Comparison of ENCODE assay signal across 1 cellular context in the genomic region with DNA sequence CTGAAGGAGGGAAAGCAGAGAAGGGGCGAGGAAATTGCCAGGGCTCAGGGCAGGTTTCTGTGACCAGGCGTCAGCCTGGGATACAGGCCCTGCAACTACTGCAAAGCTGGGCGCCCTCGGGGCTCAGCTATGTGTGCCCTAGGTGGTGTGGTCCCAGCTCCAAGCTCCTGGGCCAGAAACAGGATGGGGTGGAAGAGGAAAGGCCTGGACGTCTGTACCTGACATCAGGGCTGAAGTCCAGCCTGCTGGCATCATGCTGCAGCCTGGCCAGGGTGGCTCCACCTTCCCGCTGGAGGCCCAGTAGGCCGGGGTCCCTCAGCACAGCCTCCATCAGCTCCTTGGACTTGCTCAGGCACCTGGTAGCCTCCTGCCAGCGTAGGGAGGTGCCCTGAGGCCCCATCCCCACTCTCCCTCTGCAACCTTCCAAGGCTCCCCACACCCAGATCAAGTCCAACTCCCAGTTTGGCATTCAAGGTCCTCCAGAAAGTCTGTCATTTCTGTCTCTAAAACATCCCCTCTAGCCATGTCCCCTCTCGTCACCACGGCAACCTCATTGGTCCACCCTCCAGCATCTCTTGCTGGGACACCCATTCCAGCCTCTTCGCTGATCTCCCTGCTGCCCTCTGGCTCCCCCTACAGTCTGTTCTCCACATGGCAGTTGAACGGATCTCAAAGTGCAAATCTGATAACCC.
TF ChIP-seq lines count a peak whose summit lies in the region.

No MANE protein-coding gene starts in this region.

TF ChIP-seq in HepG2, 621 proteins besides CTCF, POLR2A, EP300 and RAD21 (continued from another document):
- TF ChIP-seq, protein P1, sequence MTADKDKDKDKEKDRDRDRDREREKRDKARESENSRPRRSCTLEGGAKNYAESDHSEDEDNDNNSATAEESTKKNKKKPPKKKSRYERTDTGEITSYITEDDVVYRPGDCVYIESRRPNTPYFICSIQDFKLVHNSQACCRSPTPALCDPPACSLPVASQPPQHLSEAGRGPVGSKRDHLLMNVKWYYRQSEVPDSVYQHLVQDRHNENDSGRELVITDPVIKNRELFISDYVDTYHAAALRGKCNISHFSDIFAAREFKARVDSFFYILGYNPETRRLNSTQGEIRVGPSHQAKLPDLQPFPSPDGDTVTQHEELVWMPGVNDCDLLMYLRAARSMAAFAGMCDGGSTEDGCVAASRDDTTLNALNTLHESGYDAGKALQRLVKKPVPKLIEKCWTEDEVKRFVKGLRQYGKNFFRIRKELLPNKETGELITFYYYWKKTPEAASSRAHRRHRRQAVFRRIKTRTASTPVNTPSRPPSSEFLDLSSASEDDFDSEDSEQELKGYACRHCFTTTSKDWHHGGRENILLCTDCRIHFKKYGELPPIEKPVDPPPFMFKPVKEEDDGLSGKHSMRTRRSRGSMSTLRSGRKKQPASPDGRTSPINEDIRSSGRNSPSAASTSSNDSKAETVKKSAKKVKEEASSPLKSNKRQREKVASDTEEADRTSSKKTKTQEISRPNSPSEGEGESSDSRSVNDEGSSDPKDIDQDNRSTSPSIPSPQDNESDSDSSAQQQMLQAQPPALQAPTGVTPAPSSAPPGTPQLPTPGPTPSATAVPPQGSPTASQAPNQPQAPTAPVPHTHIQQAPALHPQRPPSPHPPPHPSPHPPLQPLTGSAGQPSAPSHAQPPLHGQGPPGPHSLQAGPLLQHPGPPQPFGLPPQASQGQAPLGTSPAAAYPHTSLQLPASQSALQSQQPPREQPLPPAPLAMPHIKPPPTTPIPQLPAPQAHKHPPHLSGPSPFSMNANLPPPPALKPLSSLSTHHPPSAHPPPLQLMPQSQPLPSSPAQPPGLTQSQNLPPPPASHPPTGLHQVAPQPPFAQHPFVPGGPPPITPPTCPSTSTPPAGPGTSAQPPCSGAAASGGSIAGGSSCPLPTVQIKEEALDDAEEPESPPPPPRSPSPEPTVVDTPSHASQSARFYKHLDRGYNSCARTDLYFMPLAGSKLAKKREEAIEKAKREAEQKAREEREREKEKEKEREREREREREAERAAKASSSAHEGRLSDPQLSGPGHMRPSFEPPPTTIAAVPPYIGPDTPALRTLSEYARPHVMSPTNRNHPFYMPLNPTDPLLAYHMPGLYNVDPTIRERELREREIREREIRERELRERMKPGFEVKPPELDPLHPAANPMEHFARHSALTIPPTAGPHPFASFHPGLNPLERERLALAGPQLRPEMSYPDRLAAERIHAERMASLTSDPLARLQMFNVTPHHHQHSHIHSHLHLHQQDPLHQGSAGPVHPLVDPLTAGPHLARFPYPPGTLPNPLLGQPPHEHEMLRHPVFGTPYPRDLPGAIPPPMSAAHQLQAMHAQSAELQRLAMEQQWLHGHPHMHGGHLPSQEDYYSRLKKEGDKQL (CRISPR knock-in tag; IDR thresholded peaks at IDR 0.05; ENCODE audit: low read depth): no peak
- TF ChIP-seq, protein P2, sequence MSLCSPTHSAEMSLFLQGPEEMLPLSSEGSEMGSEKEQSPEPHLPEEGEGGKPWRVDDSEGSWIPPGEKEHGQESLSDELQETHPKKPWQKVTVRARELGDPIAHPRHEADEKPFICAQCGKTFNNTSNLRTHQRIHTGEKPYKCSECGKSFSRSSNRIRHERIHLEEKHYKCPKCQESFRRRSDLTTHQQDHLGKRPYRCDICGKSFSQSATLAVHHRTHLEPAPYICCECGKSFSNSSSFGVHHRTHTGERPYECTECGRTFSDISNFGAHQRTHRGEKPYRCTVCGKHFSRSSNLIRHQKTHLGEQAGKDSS (CRISPR knock-in tag; IDR thresholded peaks at IDR 0.05; ENCODE audit: borderline replicate concordance, low read depth): 0 out of 2 replicates have a peak, but pooled peaks have one; percentile 45
- TF ChIP-seq ZFX (CRISPR knock-in tag; IDR thresholded peaks at IDR 0.05; ENCODE audit: low read depth) (0 out of 2 replicates have a peak, but pooled peaks have one; percentile 25), ZNF891 (CRISPR knock-in tag; IDR thresholded peaks at IDR 0.05) (0 out of 2 replicates have a peak, but pooled peaks have one; percentile 52), YY1 (IDR thresholded peaks at IDR 0.05; ENCODE audit: insufficient read depth, insufficient replicate concordance, low read depth, low read length) (no peak), SPEN (CRISPR knock-in tag; IDR thresholded peaks at IDR 0.05; ENCODE audit: low read depth) (no peak), GTF2F1 (IDR thresholded peaks at IDR 0.05; ENCODE audit: low read length) (no peak), ADNP (CRISPR knock-in tag; IDR thresholded peaks at IDR 0.05) (no peak), HNRNPK (IDR thresholded peaks at IDR 0.05; ENCODE audit: low read depth, low read length, poor library complexity, severe bottlenecking) (no peak), PITX1 (CRISPR knock-in tag; IDR thresholded peaks at IDR 0.05) (no peak), GLI4 (CRISPR knock-in tag; IDR thresholded peaks at IDR 0.05; ENCODE audit: borderline replicate concordance) (no peak), ZBTB20 (CRISPR knock-in tag; IDR thresholded peaks at IDR 0.05; ENCODE audit: borderline replicate concordance, low read depth) (no peak), SMC3 (IDR thresholded peaks at IDR 0.05; ENCODE audit: low read length) (peak; percentile 91), SAP130 (CRISPR knock-in tag; IDR thresholded peaks at IDR 0.05; ENCODE audit: low read depth) (0 out of 2 replicates have a peak, but pooled peaks have one; percentile 14), TOE1 (CRISPR knock-in tag; IDR thresholded peaks at IDR 0.05) (no peak), ERF (CRISPR knock-in tag; IDR thresholded peaks at IDR 0.05) (no peak; the same call in 1 of the 2 replicates), MYC (CRISPR knock-in tag; IDR thresholded peaks at IDR 0.05; ENCODE audit: borderline replicate concordance) (no peak), MEIS2 (CRISPR knock-in tag; IDR thresholded peaks at IDR 0.05) (no peak), KDM3A (CRISPR knock-in tag; IDR thresholded peaks at IDR 0.05; ENCODE audit: low read depth) (no peak), ZNF225 (CRISPR knock-in tag; IDR thresholded peaks at IDR 0.05) (no peak; the same call in 1 of the 2 replicates), MYNN (CRISPR knock-in tag; IDR thresholded peaks at IDR 0.05; ENCODE audit: low read depth) (no peak), ZNF703 (CRISPR knock-in tag; IDR thresholded peaks at IDR 0.05; ENCODE audit: borderline replicate concordance) (no peak), ZNF746 (CRISPR knock-in tag; IDR thresholded peaks at IDR 0.05) (0 out of 2 replicates have a peak, but pooled peaks have one; percentile 24), ZNF510 (CRISPR knock-in tag; IDR thresholded peaks at IDR 0.05; ENCODE audit: low read depth) (no peak)
- TF ChIP-seq, protein P3, sequence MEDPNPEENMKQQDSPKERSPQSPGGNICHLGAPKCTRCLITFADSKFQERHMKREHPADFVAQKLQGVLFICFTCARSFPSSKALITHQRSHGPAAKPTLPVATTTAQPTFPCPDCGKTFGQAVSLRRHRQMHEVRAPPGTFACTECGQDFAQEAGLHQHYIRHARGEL (CRISPR knock-in tag; IDR thresholded peaks at IDR 0.05): no peak
- TF ChIP-seq, protein P4, sequence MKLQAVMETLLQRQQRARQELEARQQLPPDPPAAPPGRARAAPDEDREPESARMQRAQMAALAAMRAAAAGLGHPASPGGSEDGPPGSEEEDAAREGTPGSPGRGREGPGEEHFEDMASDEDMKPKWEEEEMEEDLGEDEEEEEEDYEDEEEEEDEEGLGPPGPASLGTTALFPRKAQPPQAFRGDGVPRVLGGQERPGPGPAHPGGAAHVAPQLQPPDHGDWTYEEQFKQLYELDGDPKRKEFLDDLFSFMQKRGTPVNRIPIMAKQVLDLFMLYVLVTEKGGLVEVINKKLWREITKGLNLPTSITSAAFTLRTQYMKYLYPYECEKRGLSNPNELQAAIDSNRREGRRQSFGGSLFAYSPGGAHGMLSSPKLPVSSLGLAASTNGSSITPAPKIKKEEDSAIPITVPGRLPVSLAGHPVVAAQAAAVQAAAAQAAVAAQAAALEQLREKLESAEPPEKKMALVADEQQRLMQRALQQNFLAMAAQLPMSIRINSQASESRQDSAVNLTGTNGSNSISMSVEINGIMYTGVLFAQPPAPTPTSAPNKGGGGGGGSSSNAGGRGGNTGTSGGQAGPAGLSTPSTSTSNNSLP (IDR thresholded peaks at IDR 0.05; ENCODE audit: low read depth, low read length): 0 out of 2 replicates have a peak, but pooled peaks have one; percentile 23
- TF ChIP-seq, protein P5, sequence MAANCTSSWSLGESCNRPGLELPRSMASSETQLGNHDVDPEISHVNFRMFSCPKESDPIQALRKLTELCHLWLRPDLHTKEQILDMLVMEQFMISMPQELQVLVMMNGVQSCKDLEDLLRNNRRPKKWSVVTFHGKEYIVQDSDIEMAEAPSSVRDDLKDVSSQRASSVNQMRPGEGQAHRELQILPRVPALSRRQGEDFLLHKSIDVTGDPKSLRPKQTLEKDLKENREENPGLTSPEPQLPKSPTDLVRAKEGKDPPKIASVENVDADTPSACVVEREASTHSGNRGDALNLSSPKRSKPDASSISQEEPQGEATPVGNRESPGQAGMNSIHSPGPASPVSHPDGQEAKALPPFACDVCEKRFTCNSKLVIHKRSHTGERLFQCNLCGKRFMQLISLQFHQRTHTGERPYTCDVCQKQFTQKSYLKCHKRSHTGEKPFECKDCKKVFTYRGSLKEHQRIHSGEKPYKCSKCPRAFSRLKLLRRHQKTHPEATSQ (CRISPR knock-in tag; IDR thresholded peaks at IDR 0.05; ENCODE audit: borderline replicate concordance): no peak
- TF ChIP-seq, protein P6, sequence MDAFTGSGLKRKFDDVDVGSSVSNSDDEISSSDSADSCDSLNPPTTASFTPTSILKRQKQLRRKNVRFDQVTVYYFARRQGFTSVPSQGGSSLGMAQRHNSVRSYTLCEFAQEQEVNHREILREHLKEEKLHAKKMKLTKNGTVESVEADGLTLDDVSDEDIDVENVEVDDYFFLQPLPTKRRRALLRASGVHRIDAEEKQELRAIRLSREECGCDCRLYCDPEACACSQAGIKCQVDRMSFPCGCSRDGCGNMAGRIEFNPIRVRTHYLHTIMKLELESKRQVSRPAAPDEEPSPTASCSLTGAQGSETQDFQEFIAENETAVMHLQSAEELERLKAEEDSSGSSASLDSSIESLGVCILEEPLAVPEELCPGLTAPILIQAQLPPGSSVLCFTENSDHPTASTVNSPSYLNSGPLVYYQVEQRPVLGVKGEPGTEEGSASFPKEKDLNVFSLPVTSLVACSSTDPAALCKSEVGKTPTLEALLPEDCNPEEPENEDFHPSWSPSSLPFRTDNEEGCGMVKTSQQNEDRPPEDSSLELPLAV (CRISPR knock-in tag; conservative IDR thresholded peaks at IDR 0.05; ENCODE audit: low read depth): no peak
- TF ChIP-seq, protein P7, sequence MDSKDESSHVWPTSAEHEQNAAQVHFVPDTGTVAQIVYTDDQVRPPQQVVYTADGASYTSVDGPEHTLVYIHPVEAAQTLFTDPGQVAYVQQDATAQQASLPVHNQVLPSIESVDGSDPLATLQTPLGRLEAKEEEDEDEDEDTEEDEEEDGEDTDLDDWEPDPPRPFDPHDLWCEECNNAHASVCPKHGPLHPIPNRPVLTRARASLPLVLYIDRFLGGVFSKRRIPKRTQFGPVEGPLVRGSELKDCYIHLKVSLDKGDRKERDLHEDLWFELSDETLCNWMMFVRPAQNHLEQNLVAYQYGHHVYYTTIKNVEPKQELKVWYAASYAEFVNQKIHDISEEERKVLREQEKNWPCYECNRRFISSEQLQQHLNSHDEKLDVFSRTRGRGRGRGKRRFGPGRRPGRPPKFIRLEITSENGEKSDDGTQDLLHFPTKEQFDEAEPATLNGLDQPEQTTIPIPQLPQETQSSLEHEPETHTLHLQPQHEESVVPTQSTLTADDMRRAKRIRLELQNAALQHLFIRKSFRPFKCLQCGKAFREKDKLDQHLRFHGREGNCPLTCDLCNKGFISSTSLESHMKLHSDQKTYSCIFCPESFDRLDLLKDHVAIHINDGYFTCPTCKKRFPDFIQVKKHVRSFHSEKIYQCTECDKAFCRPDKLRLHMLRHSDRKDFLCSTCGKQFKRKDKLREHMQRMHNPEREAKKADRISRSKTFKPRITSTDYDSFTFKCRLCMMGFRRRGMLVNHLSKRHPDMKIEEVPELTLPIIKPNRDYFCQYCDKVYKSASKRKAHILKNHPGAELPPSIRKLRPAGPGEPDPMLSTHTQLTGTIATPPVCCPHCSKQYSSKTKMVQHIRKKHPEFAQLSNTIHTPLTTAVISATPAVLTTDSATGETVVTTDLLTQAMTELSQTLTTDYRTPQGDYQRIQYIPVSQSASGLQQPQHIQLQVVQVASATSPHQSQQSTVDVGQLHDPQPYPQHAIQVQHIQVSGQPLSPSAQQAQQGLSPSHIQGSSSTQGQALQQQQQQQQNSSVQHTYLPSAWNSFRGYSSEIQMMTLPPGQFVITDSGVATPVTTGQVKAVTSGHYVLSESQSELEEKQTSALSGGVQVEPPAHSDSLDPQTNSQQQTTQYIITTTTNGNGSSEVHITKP (CRISPR knock-in tag; IDR thresholded peaks at IDR 0.05; ENCODE audit: low read depth): no peak
- TF ChIP-seq, protein P8, sequence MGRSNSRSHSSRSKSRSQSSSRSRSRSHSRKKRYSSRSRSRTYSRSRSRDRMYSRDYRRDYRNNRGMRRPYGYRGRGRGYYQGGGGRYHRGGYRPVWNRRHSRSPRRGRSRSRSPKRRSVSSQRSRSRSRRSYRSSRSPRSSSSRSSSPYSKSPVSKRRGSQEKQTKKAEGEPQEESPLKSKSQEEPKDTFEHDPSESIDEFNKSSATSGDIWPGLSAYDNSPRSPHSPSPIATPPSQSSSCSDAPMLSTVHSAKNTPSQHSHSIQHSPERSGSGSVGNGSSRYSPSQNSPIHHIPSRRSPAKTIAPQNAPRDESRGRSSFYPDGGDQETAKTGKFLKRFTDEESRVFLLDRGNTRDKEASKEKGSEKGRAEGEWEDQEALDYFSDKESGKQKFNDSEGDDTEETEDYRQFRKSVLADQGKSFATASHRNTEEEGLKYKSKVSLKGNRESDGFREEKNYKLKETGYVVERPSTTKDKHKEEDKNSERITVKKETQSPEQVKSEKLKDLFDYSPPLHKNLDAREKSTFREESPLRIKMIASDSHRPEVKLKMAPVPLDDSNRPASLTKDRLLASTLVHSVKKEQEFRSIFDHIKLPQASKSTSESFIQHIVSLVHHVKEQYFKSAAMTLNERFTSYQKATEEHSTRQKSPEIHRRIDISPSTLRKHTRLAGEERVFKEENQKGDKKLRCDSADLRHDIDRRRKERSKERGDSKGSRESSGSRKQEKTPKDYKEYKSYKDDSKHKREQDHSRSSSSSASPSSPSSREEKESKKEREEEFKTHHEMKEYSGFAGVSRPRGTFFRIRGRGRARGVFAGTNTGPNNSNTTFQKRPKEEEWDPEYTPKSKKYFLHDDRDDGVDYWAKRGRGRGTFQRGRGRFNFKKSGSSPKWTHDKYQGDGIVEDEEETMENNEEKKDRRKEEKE (IDR thresholded peaks at IDR 0.05): no peak
- TF ChIP-seq, protein P9, sequence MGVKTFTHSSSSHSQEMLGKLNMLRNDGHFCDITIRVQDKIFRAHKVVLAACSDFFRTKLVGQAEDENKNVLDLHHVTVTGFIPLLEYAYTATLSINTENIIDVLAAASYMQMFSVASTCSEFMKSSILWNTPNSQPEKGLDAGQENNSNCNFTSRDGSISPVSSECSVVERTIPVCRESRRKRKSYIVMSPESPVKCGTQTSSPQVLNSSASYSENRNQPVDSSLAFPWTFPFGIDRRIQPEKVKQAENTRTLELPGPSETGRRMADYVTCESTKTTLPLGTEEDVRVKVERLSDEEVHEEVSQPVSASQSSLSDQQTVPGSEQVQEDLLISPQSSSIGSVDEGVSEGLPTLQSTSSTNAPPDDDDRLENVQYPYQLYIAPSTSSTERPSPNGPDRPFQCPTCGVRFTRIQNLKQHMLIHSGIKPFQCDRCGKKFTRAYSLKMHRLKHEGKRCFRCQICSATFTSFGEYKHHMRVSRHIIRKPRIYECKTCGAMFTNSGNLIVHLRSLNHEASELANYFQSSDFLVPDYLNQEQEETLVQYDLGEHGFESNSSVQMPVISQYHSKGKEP (CRISPR knock-in tag; IDR thresholded peaks at IDR 0.05): no peak
- TF ChIP-seq, protein P10, sequence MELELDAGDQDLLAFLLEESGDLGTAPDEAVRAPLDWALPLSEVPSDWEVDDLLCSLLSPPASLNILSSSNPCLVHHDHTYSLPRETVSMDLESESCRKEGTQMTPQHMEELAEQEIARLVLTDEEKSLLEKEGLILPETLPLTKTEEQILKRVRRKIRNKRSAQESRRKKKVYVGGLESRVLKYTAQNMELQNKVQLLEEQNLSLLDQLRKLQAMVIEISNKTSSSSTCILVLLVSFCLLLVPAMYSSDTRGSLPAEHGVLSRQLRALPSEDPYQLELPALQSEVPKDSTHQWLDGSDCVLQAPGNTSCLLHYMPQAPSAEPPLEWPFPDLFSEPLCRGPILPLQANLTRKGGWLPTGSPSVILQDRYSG (CRISPR knock-in tag; IDR thresholded peaks at IDR 0.05): no peak
